17 cellular contexts compared by ENCODE assay signal in genomic region chr14:34161351-34162169, GRCh38.
A peak's percentile ranks its signal among the peaks of the same experiment; 100 is the strongest.
DNase-seq lines count a peak whose midpoint lies in the region; ATAC-seq and TF ChIP-seq lines count a peak whose summit lies in the region.
"Had no signal": no experiment of that assay in that cellular context is flagged by ENCODE, and none has a peak within 500 bp of the region (broad histone marks: within the 10 kb centered on the region; RNA-seq: fewer than 3 reads in every experiment).

No MANE protein-coding gene starts in this region.

- peaks cover 11% of the 10 kb centered on the region for H3K27me3 Mint-ChIP-seq in stimulated activated naive CD8-positive, alpha-beta T cell treated with anti-CD3 and anti-CD28 coated beads, Interleukin-15, amount 100 ng/mL, for 72 hours
- H3K27me3 Mint-ChIP-seq in stimulated activated naive B cell treated with anti-CD40 and anti-IgM and Interleukin-4, amounts not matched to agents 10 μg/mL and 1 μg/mL and 100 μg/mL, for 72 hours, result peaks cover 0 to 8% of the 10 kb centered on the region in 2 donors

- no peak for DNase-seq in stimulated activated naive CD8-positive, alpha-beta T cell treated with anti-CD3 and anti-CD28 coated beads, Interleukin-15, amount 100 ng/mL, for 72 hours
- no peak for DNase-seq in stimulated activated naive CD8-positive, alpha-beta T cell treated with anti-CD3 and anti-CD28 coated beads, Interleukin-15, Interleukin-2, amounts not matched to agents 100 U/mL and 50 U/mL, for 24 hours
- peak; percentile 26 for DNase-seq in RPMI8226
- peak; percentile 83 for DNase-seq in epithelial cell of esophagus (ENCODE audit: low read depth)
- no peak for DNase-seq in stimulated activated naive B cell treated with anti-CD40 and anti-IgM and Interleukin-4, amounts not matched to agents 10 μg/mL and 1 μg/mL and 100 μg/mL, for 72 hours
- DNase-seq in cerebellum (ENCODE audit: low spot score), result no peak
- DNase-seq: BE2C, DMS79 treated with DMSO at 0.1 percent for 48 hours, GF-D8, NCI-H1436 treated with DMSO at 0.1 percent for 48 hours, NCI-H2227 treated with DMSO at 0.1 percent for 48 hours, NCI-H526, SHP77 had no signal

- TF ChIP-seq CTCF in epithelial cell of esophagus (IDR thresholded peaks at IDR 0.05; ENCODE audit: insufficient read depth, low read depth, low read length, missing control alignments), result no peak

- ATAC-seq in stimulated activated naive CD8-positive, alpha-beta T cell treated with anti-CD3 and anti-CD28 coated beads, Interleukin-15, amount 100 ng/mL, for 72 hours, result peak; percentile 37
- no peak for ATAC-seq in stimulated activated naive CD8-positive, alpha-beta T cell treated with anti-CD3 and anti-CD28 coated beads, Interleukin-15, Interleukin-2, amounts not matched to agents 100 U/mL and 50 U/mL, for 24 hours
- no peak for ATAC-seq in stimulated activated naive B cell treated with anti-CD40 and anti-IgM and Interleukin-4, amounts not matched to agents 10 μg/mL and 1 μg/mL and 100 μg/mL, for 72 hours (replicated peaks)
- ATAC-seq in HG02973 (IDR thresholded peaks at IDR 0.05; ENCODE audit: unreplicated experiment), result no peak
- ATAC-seq in GM18520 (IDR thresholded peaks at IDR 0.05; ENCODE audit: unreplicated experiment), result no peak

- no peaks in the 10 kb centered on the region for H3K36me3 Mint-ChIP-seq in stimulated activated naive B cell treated with anti-CD40 and anti-IgM and Interleukin-4, amounts not matched to agents 10 μg/mL and 1 μg/mL and 100 μg/mL, for 72 hours
- H3K36me3 Mint-ChIP-seq: CD4-positive, alpha-beta memory T cell had no signal

- H3K27ac Mint-ChIP-seq in stimulated activated naive CD8-positive, alpha-beta T cell treated with anti-CD3 and anti-CD28 coated beads, Interleukin-15, amount 100 ng/mL, for 72 hours, result no peak overlapping the region
- no peak overlapping the region for H3K27ac Mint-ChIP-seq in stimulated activated naive B cell treated with anti-CD40 and anti-IgM and Interleukin-4, amounts not matched to agents 10 μg/mL and 1 μg/mL and 100 μg/mL, for 72 hours

- H3K9me3 Mint-ChIP-seq in stimulated activated naive CD8-positive, alpha-beta T cell treated with anti-CD3 and anti-CD28 coated beads, Interleukin-15, amount 100 ng/mL, for 72 hours, result no peaks in the 10 kb centered on the region
- no peaks in the 10 kb centered on the region for H3K9me3 Mint-ChIP-seq in stimulated activated naive B cell treated with anti-CD40 and anti-IgM and Interleukin-4, amounts not matched to agents 10 μg/mL and 1 μg/mL and 100 μg/mL, for 72 hours
- H3K9me3 Mint-ChIP-seq: CD4-positive, alpha-beta memory T cell had no signal

- H3K4me1 Mint-ChIP-seq in stimulated activated naive CD8-positive, alpha-beta T cell treated with anti-CD3 and anti-CD28 coated beads, Interleukin-15, amount 100 ng/mL, for 72 hours, result peaks cover 7% of the 10 kb centered on the region
- no peaks in the 10 kb centered on the region for H3K4me1 Mint-ChIP-seq in stimulated activated naive B cell treated with anti-CD40 and anti-IgM and Interleukin-4, amounts not matched to agents 10 μg/mL and 1 μg/mL and 100 μg/mL, for 72 hours

- H3K4me3 Mint-ChIP-seq in stimulated activated naive CD8-positive, alpha-beta T cell treated with anti-CD3 and anti-CD28 coated beads, Interleukin-15, amount 100 ng/mL, for 72 hours, result no peak overlapping the region
- no peak overlapping the region for H3K4me3 Mint-ChIP-seq in stimulated activated naive B cell treated with anti-CD40 and anti-IgM and Interleukin-4, amounts not matched to agents 10 μg/mL and 1 μg/mL and 100 μg/mL, for 72 hours

- H3K4me3 ChIP-seq in epithelial cell of esophagus (ENCODE audit: low read length), result no peak overlapping the region
- H3K4me3 ChIP-seq: PC-9 had no signal

Comparison
In these comparisons a context has a peak if more than half of its experiments do, and no peak if none do; other contexts are left out.
1. DNase-seq: peak in RPMI8226 (single experiment) and epithelial cell of esophagus (single experiment); none in stimulated activated naive CD8-positive, alpha-beta T cell treated with anti-CD3 and anti-CD28 coated beads, Interleukin-15, amount 100 ng/mL, for 72 hours (0 of 2), stimulated activated naive CD8-positive, alpha-beta T cell treated with anti-CD3 and anti-CD28 coated beads, Interleukin-15, Interleukin-2, amounts not matched to agents 100 U/mL and 50 U/mL, for 24 hours (single experiment), stimulated activated naive B cell treated with anti-CD40 and anti-IgM and Interleukin-4, amounts not matched to agents 10 μg/mL and 1 μg/mL and 100 μg/mL, for 72 hours (single experiment) and cerebellum (single experiment).